Comparison of ENCODE assay signal across 24 cellular contexts in genomic region chr5:125023673-125024072, GRCh38.
DNase-seq lines count a peak whose midpoint lies in the region; ATAC-seq, FAIRE-seq and TF ChIP-seq lines count a peak whose summit lies in the region.
"Had no signal": no experiment of that assay in that cellular context is flagged by ENCODE, and none has a peak within 500 bp of the region (broad histone marks: within the 10 kb centered on the region; RNA-seq: fewer than 3 reads in every experiment).

No MANE protein-coding gene starts in this region.

- H3K36me3 ChIP-seq in BLaER1: no peaks in the 10 kb centered on the region
- no peaks in the 10 kb centered on the region for H3K36me3 ChIP-seq in HepG2 (replicated peaks in 1 of 2; ENCODE audit: control insufficient read depth in 1 of 2, insufficient read depth in 2 of 2, low read length in 2 of 2)
- H3K36me3 ChIP-seq: heart left ventricle, MG63, prostate gland, upper lobe of right lung had no signal

- no peak overlapping the region for H3K27ac ChIP-seq in BLaER1
- H3K27ac ChIP-seq in HepG2 (ENCODE audit: extremely low read length, insufficient read depth, low read length): no peak overlapping the region
- H3K27ac ChIP-seq: coronary artery, heart left ventricle, prostate gland, skin epidermis, upper lobe of right lung had no signal

- no peaks in the 10 kb centered on the region for H3K79me2 ChIP-seq in HepG2 (ENCODE audit: insufficient read depth, low read length)

- CTCF ChIA-PET in HepG2 (lab: Yijun Ruan, JAX; ENCODE audit: low intra/inter-chr PET ratio, low total read pairs): no interaction called here

- H3K4me3 ChIP-seq in BLaER1 (no peak overlapping the region), choroid plexus epithelial cell (ENCODE audit: low read depth, low read length) (no peak overlapping the region), HepG2 (replicated peaks in 1 of 3; ENCODE audit: insufficient read depth in 1 of 3, low read depth in 2 of 3, low read length in 3 of 3) (no peak overlapping the region)
- H3K4me3 ChIP-seq: coronary artery, heart left ventricle, MG63, prostate gland, skin epidermis, upper lobe of right lung had no signal

- no TSS peak for BruUV-seq in HepG2 (replicated peaks; lab: Mats Ljungman, UMichigan)

- POLR2A ChIA-PET in HepG2 (lab: Yijun Ruan, JAX): no interaction called here

- H3K9me3 ChIP-seq in BLaER1 (0 out of 2 replicates have a peak, but pooled peaks cover 3% of the 10 kb centered on the region), HepG2 (ENCODE audit: low read length) (no peaks in the 10 kb centered on the region)
- H3K9me3 ChIP-seq: heart left ventricle, MG63, prostate gland, SK-N-SH, upper lobe of right lung had no signal

- no peak for FAIRE-seq in HepG2 (lab: Jason Lieb, UNC)

- ATAC-seq in GM18907 (IDR thresholded peaks at IDR 0.05; ENCODE audit: unreplicated experiment) (no peak), HepG2 (no peak), HG02884 (IDR thresholded peaks at IDR 0.05; ENCODE audit: unreplicated experiment) (no peak)
- ATAC-seq: heart left ventricle, upper lobe of right lung had no signal

- no peak overlapping the region for H2AFZ ChIP-seq in HepG2 (ENCODE audit: low read length)

- TF ChIP-seq CTCF in choroid plexus epithelial cell (conservative IDR thresholded peaks at IDR 0.05; ENCODE audit: low read depth, low read length): no peak
- TF ChIP-seq CTCF in HepG2 (CRISPR knock-in tag; IDR thresholded peaks at IDR 0.05): no peak

- H3K9ac ChIP-seq in BLaER1: no peak overlapping the region
- H3K9ac ChIP-seq in HepG2 (ENCODE audit: insufficient read depth, low read depth, low read length): no peak overlapping the region
- H3K9ac ChIP-seq: SK-N-SH had no signal

- DNase-seq in NCI-H69 (lab: John Stamatoyannopoulos, UW) (peak; percentile 71), choroid plexus epithelial cell (ENCODE audit: low read depth) (peak; percentile 33), iris pigment epithelial cell (ENCODE audit: low read depth) (peak; percentile 38), cortex of kidney (lab: John Stamatoyannopoulos, UW) (no peak), HepG2 (ENCODE audit: low spot score) (no peak)
- DNase-seq: ACHN; activated CD4-positive, alpha-beta T cell treated with anti-CD3 and anti-CD28 coated beads for 4 hours; activated CD8-positive, alpha-beta memory T cell treated with anti-CD3 and anti-CD28 coated beads for 24 hours; activated T-cell treated with anti-CD3 and anti-CD28 coated beads, Interleukin-2, amount 50 U/mL, for 1 hour; heart left ventricle; mesenchymal stem cell; MG63; NCI-H1417 treated with DMSO at 0.1 percent for 48 hours; NCI-H2107; NCI-H524 treated with DMSO at 0.1 percent for 48 hours; SK-N-SH; substantia nigra; upper lobe of right lung had no signal

- H3K4me1 ChIP-seq in BLaER1: peaks cover 33% of the 10 kb centered on the region
- H3K4me1 ChIP-seq in HepG2 (ENCODE audit: insufficient read depth, low read length): no peaks in the 10 kb centered on the region
- H3K4me1 ChIP-seq: prostate gland, upper lobe of right lung had no signal

- TF ChIP-seq POLR2A in HepG2 (IDR thresholded peaks at IDR 0.05; ENCODE audit: insufficient read depth in 1 of 2, low read depth in 2 of 2, low read length in 2 of 2): no peak

- intact Hi-C loops in HepG2 (cut with micrococcal nuclease; ENCODE audit: unreplicated experiment): no loop called here

- 5% methylated on average over 6 of the region's 6 CpGs for WGBS in HepG2 (ENCODE audit: low lambda C conversion rate)

- in situ Hi-C loops in HepG2 (cut with HindIII; ENCODE audit: extremely low pct_ligation_motif_present, low pct_unique_long_range_greater_than_20kb): no loop called here

- TF ChIP-seq RAD21 in HepG2 (CRISPR knock-in tag; IDR thresholded peaks at IDR 0.05): no peak

- no peaks in the 10 kb centered on the region for H4K20me1 ChIP-seq in BLaER1
- H4K20me1 ChIP-seq in HepG2 (ENCODE audit: insufficient read depth, low read length): no peaks in the 10 kb centered on the region

- no peaks in the 10 kb centered on the region for H3K27me3 ChIP-seq in BLaER1
- no peaks in the 10 kb centered on the region for H3K27me3 ChIP-seq in HepG2 (ENCODE audit: control insufficient read depth in 1 of 2, insufficient read depth in 2 of 2, low read length in 2 of 2)
- H3K27me3 ChIP-seq: heart left ventricle, MG63, upper lobe of right lung had no signal

- TF ChIP-seq EP300 in HepG2 (IDR thresholded peaks at IDR 0.05; ENCODE audit: low read depth in 2 of 2, low read length in 2 of 2): no peak
- TF ChIP-seq EP300 in HepG2 (CRISPR knock-in tag; IDR thresholded peaks at IDR 0.05; ENCODE audit: borderline replicate concordance): no peak

- H3K4me2 ChIP-seq in BLaER1 (peak overlapping the region; percentile 66), HepG2 (ENCODE audit: low read depth, low read length) (no peak overlapping the region)
- H3K4me2 ChIP-seq: SK-N-SH had no signal

TF ChIP-seq in HepG2, 621 proteins besides CTCF, POLR2A, EP300 and RAD21 (continues in another document):
- TF ChIP-seq CREM (IDR thresholded peaks at IDR 0.05) (no peak), CREM (CRISPR knock-in tag; IDR thresholded peaks at IDR 0.05) (no peak), NR2F2 (IDR thresholded peaks at IDR 0.05; ENCODE audit: borderline replicate concordance, low read depth) (no peak), ZNF546 (CRISPR knock-in tag; conservative IDR thresholded peaks at IDR 0.05) (no peak), RORA (CRISPR knock-in tag; IDR thresholded peaks at IDR 0.05) (no peak), MAFF (IDR thresholded peaks at IDR 0.05; ENCODE audit: low read depth, low read length) (no peak), NFATC3 (CRISPR knock-in tag; IDR thresholded peaks at IDR 0.05) (no peak), TRIM24 (CRISPR knock-in tag; IDR thresholded peaks at IDR 0.05) (no peak), PRPF4 (IDR thresholded peaks at IDR 0.05; ENCODE audit: low read depth, low read length, poor library complexity, severe bottlenecking) (no peak), TRIM22 (IDR thresholded peaks at IDR 0.05) (no peak), ZNF318 (CRISPR knock-in tag; IDR thresholded peaks at IDR 0.05) (no peak), MTA1 (CRISPR knock-in tag; IDR thresholded peaks at IDR 0.05; ENCODE audit: borderline replicate concordance) (no peak)

Comparison
In these comparisons a context has a peak if more than half of its experiments do, and no peak if none do; other contexts are left out.
1. DNase-seq: peak in NCI-H69 (single experiment), choroid plexus epithelial cell (single experiment) and iris pigment epithelial cell (single experiment); none in cortex of kidney (single experiment) and HepG2 (single experiment).